12 cellular contexts compared by ENCODE assay signal in the genomic region with DNA sequence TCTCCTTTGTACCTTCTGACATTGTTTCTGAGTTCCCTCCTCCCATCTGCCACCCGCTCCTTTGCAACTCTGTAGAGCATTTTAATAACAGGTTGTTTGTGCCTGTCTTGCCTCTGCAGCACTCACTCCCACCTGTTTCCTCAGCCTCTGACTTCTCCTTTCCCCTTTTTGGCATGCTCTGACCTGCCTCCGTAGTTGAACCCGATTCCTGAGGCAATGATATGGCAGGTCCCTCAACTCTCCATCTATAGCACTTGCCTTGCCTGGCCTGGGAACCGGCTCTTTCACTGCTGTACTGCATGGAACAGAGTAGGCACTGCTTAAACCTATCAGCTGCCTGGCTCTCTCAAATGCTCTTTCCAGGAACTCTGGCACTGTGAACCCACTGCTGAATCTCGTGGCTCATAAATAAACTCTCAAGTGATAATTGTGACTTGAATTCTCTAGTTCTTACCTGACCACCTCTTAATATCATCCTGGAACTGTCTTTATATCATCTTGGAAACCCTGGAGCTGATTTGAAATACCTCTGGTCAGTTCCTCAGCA. TPM values are rescaled to one million over a fixed set of nuclear protein-coding genes. Genes with fewer than 3 reads are reported as not detected.
DNase-seq lines count a peak whose midpoint lies in the region; ATAC-seq and TF ChIP-seq lines count a peak whose summit lies in the region.
"Had no signal": no experiment of that assay in that cellular context is flagged by ENCODE, and none has a peak within 500 bp of the region (broad histone marks: within the 10 kb centered on the region; RNA-seq: fewer than 3 reads in every experiment).

No MANE protein-coding gene starts in this region.

- no peaks in the 10 kb centered on the region for H3K36me3 Mint-ChIP-seq in activated CD4-positive, alpha-beta T cell treated with anti-CD3 and anti-CD28 coated beads, Interleukin-2, amount 10 ng/mL, durations not matched to agents 24 days and 14 days (ENCODE audit: low read depth)
- H3K36me3 Mint-ChIP-seq in activated T-helper 1 cell treated with anti-CD3 and anti-CD28 coated beads, Interleukin-12 subunit alpha, Interleukin-12 subunit beta, Interleukin-2, Interleukin-4 antibody, amounts not matched to agents 30 ng/mL and 10 ng/mL and 1 ng/mL, durations not matched to agents 14 hours and 24 hours and 36 hours (ENCODE audit: low read depth) = no peaks in the 10 kb centered on the region
- H3K36me3 Mint-ChIP-seq in progenitor cell of endocrine pancreas (ENCODE audit: insufficient read depth) = peaks cover 6% of the 10 kb centered on the region

- peak; percentile 68 for DNase-seq in activated CD4-positive, alpha-beta T cell treated with anti-CD3 and anti-CD28 coated beads, Interleukin-2, amount 10 ng/mL, durations not matched to agents 24 days and 14 days
- DNase-seq in activated CD4-positive, alpha-beta T cell treated with anti-CD3 and anti-CD28 coated beads, Interleukin-2, amount 50 U/mL, for 4 hours = no peak
- DNase-seq in activated T-helper 1 cell treated with anti-CD3 and anti-CD28 coated beads, Interleukin-12 subunit alpha, Interleukin-12 subunit beta, Interleukin-2, Interleukin-4 antibody, amounts not matched to agents 30 ng/mL and 10 ng/mL and 1 ng/mL, durations not matched to agents 14 hours and 24 hours and 36 hours (ENCODE audit: low spot score) = no peak
- DNase-seq in progenitor cell of endocrine pancreas (ENCODE audit: low spot score, unreplicated experiment) (no peak), upper lobe of left lung (no peak), HuH-7.5 (ENCODE audit: low spot score) (no peak)
- DNase-seq in activated CD8-positive, alpha-beta memory T cell treated with anti-CD3 and anti-CD28 coated beads for 24 hours = no peak
- DNase-seq: kidney, ovary, PC-9 had no signal

- TF ChIP-seq CTCF in progenitor cell of endocrine pancreas (IDR thresholded peaks at IDR 0.05; ENCODE audit: unreplicated experiment) (no peak), upper lobe of left lung (IDR thresholded peaks at IDR 0.05) (no peak)

- H3K27ac ChIP-seq in KOPT-K1 (ENCODE audit: low read depth, low read length, poor library complexity, severe bottlenecking) (peak overlapping the region; percentile 72), upper lobe of left lung (peak overlapping the region in 1 of 4 donors; percentile 77)
- H3K27ac ChIP-seq: ovary, PC-9 had no signal

- H3K4me1 ChIP-seq in upper lobe of left lung = peaks cover 49 to 62% (median 56%) of the 10 kb centered on the region in 4 donors

- H3K4me3 Mint-ChIP-seq in activated CD4-positive, alpha-beta T cell treated with anti-CD3 and anti-CD28 coated beads, Interleukin-2, amount 10 ng/mL, durations not matched to agents 24 days and 14 days = peak overlapping the region; percentile 80
- H3K4me3 Mint-ChIP-seq in activated T-helper 1 cell treated with anti-CD3 and anti-CD28 coated beads, Interleukin-12 subunit alpha, Interleukin-12 subunit beta, Interleukin-2, Interleukin-4 antibody, amounts not matched to agents 30 ng/mL and 10 ng/mL and 1 ng/mL, durations not matched to agents 14 hours and 24 hours and 36 hours = peak overlapping the region; percentile 78
- no peak overlapping the region for H3K4me3 Mint-ChIP-seq in progenitor cell of endocrine pancreas (ENCODE audit: low read depth)

- TF ChIP-seq POLR2A in upper lobe of left lung (IDR thresholded peaks at IDR 0.05) = no peak

- H3K27me3 Mint-ChIP-seq in activated CD4-positive, alpha-beta T cell treated with anti-CD3 and anti-CD28 coated beads, Interleukin-2, amount 10 ng/mL, durations not matched to agents 24 days and 14 days = no peaks in the 10 kb centered on the region
- no peaks in the 10 kb centered on the region for H3K27me3 Mint-ChIP-seq in activated T-helper 1 cell treated with anti-CD3 and anti-CD28 coated beads, Interleukin-12 subunit alpha, Interleukin-12 subunit beta, Interleukin-2, Interleukin-4 antibody, amounts not matched to agents 30 ng/mL and 10 ng/mL and 1 ng/mL, durations not matched to agents 14 hours and 24 hours and 36 hours (ENCODE audit: insufficient read depth)
- H3K27me3 Mint-ChIP-seq in progenitor cell of endocrine pancreas = no peaks in the 10 kb centered on the region

- H3K4me3 ChIP-seq in upper lobe of left lung = no peak overlapping the region
- H3K4me3 ChIP-seq: body of pancreas, ovary, PC-9 had no signal

- H3K9me3 Mint-ChIP-seq in activated CD4-positive, alpha-beta T cell treated with anti-CD3 and anti-CD28 coated beads, Interleukin-2, amount 10 ng/mL, durations not matched to agents 24 days and 14 days = no peaks in the 10 kb centered on the region
- no peaks in the 10 kb centered on the region for H3K9me3 Mint-ChIP-seq in activated T-helper 1 cell treated with anti-CD3 and anti-CD28 coated beads, Interleukin-12 subunit alpha, Interleukin-12 subunit beta, Interleukin-2, Interleukin-4 antibody, amounts not matched to agents 30 ng/mL and 10 ng/mL and 1 ng/mL, durations not matched to agents 14 hours and 24 hours and 36 hours
- H3K9me3 Mint-ChIP-seq in progenitor cell of endocrine pancreas (ENCODE audit: low read depth) = no peaks in the 10 kb centered on the region

- ATAC-seq in upper lobe of left lung (ENCODE audit: low FRiP score in 2 of 2) = no peak

- no peaks in the 10 kb centered on the region for H3K27me3 ChIP-seq in upper lobe of left lung
- H3K27me3 ChIP-seq: body of pancreas, ovary had no signal

- H3K4me1 Mint-ChIP-seq in activated CD4-positive, alpha-beta T cell treated with anti-CD3 and anti-CD28 coated beads, Interleukin-2, amount 10 ng/mL, durations not matched to agents 24 days and 14 days = peaks cover 44% of the 10 kb centered on the region
- H3K4me1 Mint-ChIP-seq in activated T-helper 1 cell treated with anti-CD3 and anti-CD28 coated beads, Interleukin-12 subunit alpha, Interleukin-12 subunit beta, Interleukin-2, Interleukin-4 antibody, amounts not matched to agents 30 ng/mL and 10 ng/mL and 1 ng/mL, durations not matched to agents 14 hours and 24 hours and 36 hours (ENCODE audit: low read depth) = peaks cover 54% of the 10 kb centered on the region
- H3K4me1 Mint-ChIP-seq in progenitor cell of endocrine pancreas (ENCODE audit: low read depth) = peaks cover 42% of the 10 kb centered on the region

- no peaks in the 10 kb centered on the region for H3K36me3 ChIP-seq in KOPT-K1 (ENCODE audit: insufficient read depth, low read length)
- H3K36me3 ChIP-seq in upper lobe of left lung = no peaks in the 10 kb centered on the region
- H3K36me3 ChIP-seq: ovary had no signal

- 47 to 52% methylated on average over 5 of the region's 5 CpGs for WGBS in upper lobe of left lung, 2 donors

- TF ChIP-seq EP300 in upper lobe of left lung (IDR thresholded peaks at IDR 0.05) = no peak

- H3K9me3 ChIP-seq in KOPT-K1 (ENCODE audit: insufficient read depth, low read length, poor library complexity, severe bottlenecking) (no peaks in the 10 kb centered on the region), upper lobe of left lung (no peaks in the 10 kb centered on the region)
- H3K9me3 ChIP-seq: body of pancreas, ovary had no signal

- intact Hi-C loops in activated CD4-positive, alpha-beta T cell treated with anti-CD3 and anti-CD28 coated beads, Interleukin-2, amount 10 ng/mL, durations not matched to agents 24 days and 14 days (cut with micrococcal nuclease) = loop anchor here (1.0 to 2.0 kb wide), 2 partner anchors 8 to 15 kb away; no protein-coding TSS in a partner anchor
- intact Hi-C loops in activated T-helper 1 cell treated with anti-CD3 and anti-CD28 coated beads, Interleukin-12 subunit alpha, Interleukin-12 subunit beta, Interleukin-2, Interleukin-4 antibody, amounts not matched to agents 30 ng/mL and 10 ng/mL and 1 ng/mL, durations not matched to agents 14 hours and 24 hours and 36 hours (cut with micrococcal nuclease) = loop anchor here (1.0 to 2.0 kb wide), 2 partner anchors 12 to 51 kb away; a partner anchor contains a TSS

- H3K27ac Mint-ChIP-seq in activated CD4-positive, alpha-beta T cell treated with anti-CD3 and anti-CD28 coated beads, Interleukin-2, amount 10 ng/mL, durations not matched to agents 24 days and 14 days = peak overlapping the region; percentile 74
- peak overlapping the region; percentile 80 for H3K27ac Mint-ChIP-seq in activated T-helper 1 cell treated with anti-CD3 and anti-CD28 coated beads, Interleukin-12 subunit alpha, Interleukin-12 subunit beta, Interleukin-2, Interleukin-4 antibody, amounts not matched to agents 30 ng/mL and 10 ng/mL and 1 ng/mL, durations not matched to agents 14 hours and 24 hours and 36 hours
- peak overlapping the region; percentile 87 for H3K27ac Mint-ChIP-seq in progenitor cell of endocrine pancreas

RNA-seq across cellular contexts. Expression of a gene that starts 50.3 kb away (rescaled TPM):
- 36.7 and 45.1 TPM in 2 replicates for total RNA-seq in activated CD4-positive, alpha-beta T cell treated with anti-CD3 and anti-CD28 coated beads, Interleukin-2, amount 10 ng/mL, durations not matched to agents 24 days and 14 days
- 48.3 and 50.6 TPM in 2 replicates for total RNA-seq in activated T-helper 1 cell treated with anti-CD3 and anti-CD28 coated beads, Interleukin-12 subunit alpha, Interleukin-12 subunit beta, Interleukin-2, Interleukin-4 antibody, amounts not matched to agents 30 ng/mL and 10 ng/mL and 1 ng/mL, durations not matched to agents 14 hours and 24 hours and 36 hours
- 249 and 263 TPM in 2 replicates for total RNA-seq in progenitor cell of endocrine pancreas
- 100 to 1,000 TPM; 209 to 637 (median 340) TPM for total RNA-seq in upper lobe of left lung
